Comparison of ENCODE assay signal across 2 cellular contexts in genomic region chr4:172956340-172956739, GRCh38.
DNase-seq lines count a peak whose midpoint lies in the region; ATAC-seq, FAIRE-seq and TF ChIP-seq lines count a peak whose summit lies in the region.
"Not testable (repeated sequence)": the region's sequence is repeated elsewhere in the genome, so short reads cannot be mapped to it uniquely, and the experiment has no call there.

No MANE protein-coding gene starts in this region.

- not testable (repeated sequence) for H3K9ac ChIP-seq in K562 (ENCODE audit: insufficient read depth in 1 of 2, low read depth in 2 of 2, low read length in 2 of 2)

- H3K27ac ChIP-seq in HEK293 (ENCODE audit: extremely low read depth, low read depth, low read length): not testable (repeated sequence)
- peak overlapping the region; percentile 49; the same call in 2 of the 3 replicates for H3K27ac ChIP-seq in K562 (ENCODE audit: extremely low read depth, low read depth, low read length)

- H3K9me1 ChIP-seq in K562 (ENCODE audit: control insufficient read depth, insufficient read depth, low read length): not testable (repeated sequence)

- H2AFZ ChIP-seq in K562 (ENCODE audit: low read depth, low read length): peak overlapping the region; percentile 56; the same call in 1 of the 2 replicates

- peak; percentile 30; the same call in 1 of the 2 replicates for TF ChIP-seq EP300 in K562 (IDR thresholded peaks at IDR 0.05; ENCODE audit: low read length)

- H4K20me1 ChIP-seq in K562 (replicated peaks; ENCODE audit: control insufficient read depth, insufficient read depth, low read length): not testable (repeated sequence)

- peak; percentile 70 for ATAC-seq in K562

- not testable (repeated sequence) for FAIRE-seq in K562 (lab: Jason Lieb, UNC)

- H3K4me2 ChIP-seq in K562 (ENCODE audit: insufficient read depth, low read length): 0 out of 2 replicates have a peak overlapping the region, but pooled peaks have one; percentile 5

- not testable (repeated sequence) for H3K79me2 ChIP-seq in K562 (ENCODE audit: control insufficient read depth, insufficient read depth, low read length)

- not testable (repeated sequence) for H3K36me3 ChIP-seq in HEK293 (ENCODE audit: control insufficient read depth in 2 of 2, insufficient read depth in 1 of 2, low read length in 2 of 2); K562 (ENCODE audit: control insufficient read depth, insufficient read depth, low read length)

- CTCF ChIA-PET in HEK293 (lab: Yijun Ruan, JAX): interaction anchor here (0.6 kb wide), 1 partner anchor 42 kb away, joined by 3 read pairs; no protein-coding TSS in a partner anchor
- CTCF ChIA-PET in K562 (lab: Yijun Ruan, JAX; ENCODE audit: low intra/inter-chr PET ratio): not testable (repeated sequence)

- DNase-seq in K562 (ENCODE audit: extremely low read depth in 1 of 4, low spot score in 3 of 4): peak in 1 of 4 experiments; percentile 23

- in situ Hi-C loops in K562 (cut with MboI): not testable (repeated sequence)

- not testable (repeated sequence) for TF ChIP-seq CTCF in HEK293 (tag by site-specific recombination; IDR thresholded peaks at IDR 0.05); K562 (IDR thresholded peaks at IDR 0.05 in 2 of 3, conservative IDR thresholded peaks at IDR 0.05 in 1 of 3; ENCODE audit: insufficient read depth in 2 of 3, low read depth in 1 of 3, low read length in 3 of 3)

- not testable (repeated sequence) for H3K4me1 ChIP-seq in HEK293 (ENCODE audit: control insufficient read depth, insufficient read depth, low read length)
- peaks cover 0 to 14% of the 10 kb centered on the region in 2 experiments; a peak in 3 of 5 replicates for H3K4me1 ChIP-seq in K562 (replicated peaks in 1 of 2; ENCODE audit: control insufficient read depth in 2 of 2, insufficient read depth in 2 of 2, low read length in 2 of 2)

- intact Hi-C loops in K562 (cut with micrococcal nuclease): loop anchor here (2.0 kb wide), 1 partner anchor 42 kb away; no protein-coding TSS in a partner anchor

- H3K27me3 ChIP-seq in K562 (ENCODE audit: control insufficient read depth in 2 of 2, insufficient read depth in 2 of 2, low read length in 2 of 2): not testable (repeated sequence)

- H3K9me3 ChIP-seq in HEK293 (ENCODE audit: control insufficient read depth, insufficient read depth, low read depth, low read length); K562 (replicated peaks; ENCODE audit: control insufficient read depth, insufficient read depth, low read depth, low read length): not testable (repeated sequence)

- H3K4me3 ChIP-seq in HEK293 (ENCODE audit: low read depth, low read length); K562: not testable (repeated sequence)

- not testable (repeated sequence) for TF ChIP-seq RAD21 in K562 (CRISPR knock-in tag; conservative IDR thresholded peaks at IDR 0.05 in 1 of 2, IDR thresholded peaks at IDR 0.05 in 1 of 2)

- not testable (repeated sequence) for TF ChIP-seq POLR2A in K562 (conservative IDR thresholded peaks at IDR 0.05)

- POLR2A ChIA-PET in HEK293 (lab: Yijun Ruan, JAX): not testable (repeated sequence)
- POLR2A ChIA-PET in K562 (lab: Yijun Ruan, JAX): interaction anchor here (0.6 kb wide), 1 partner anchor 591 kb away, joined by 3 read pairs; no protein-coding TSS in a partner anchor

- 5% methylated on average over 3 of the region's 3 CpGs for WGBS in K562 (ENCODE audit: insufficient coverage, low coverage, missing lambda C conversion rate)

- BruUV-seq in K562 (replicated peaks; lab: Mats Ljungman, UMichigan): not testable (repeated sequence)

TF ChIP-seq in HEK293, 187 proteins besides CTCF, POLR2A, EP300 and RAD21:
- peak; percentile 88 for TF ChIP-seq ZNF677 (tag by site-specific recombination; IDR thresholded peaks at IDR 0.05)
TF ChIP-seq in HEK293: peak in this region for 1; not testable (repeated sequence) for 186.

TF ChIP-seq in K562, 482 proteins besides CTCF, POLR2A, EP300 and RAD21:
- TF ChIP-seq MECOM (CRISPR knock-in tag; IDR thresholded peaks at IDR 0.05) (peak; percentile 60; the same call in 1 of the 2 replicates), NCOR1 (IDR thresholded peaks at IDR 0.05) (0 out of 2 replicates have a peak, but pooled peaks have one; percentile 24), C11orf30 (IDR thresholded peaks at IDR 0.05; ENCODE audit: low read depth) (peak; percentile 49; the same call in 1 of the 2 replicates), MAFG (tag; conservative IDR thresholded peaks at IDR 0.05) (0 out of 2 replicates have a peak, but pooled peaks have one; percentile 40), PKNOX1 (IDR thresholded peaks at IDR 0.05) (peak; percentile 42; the same call in 1 of the 2 replicates), MNT (conservative IDR thresholded peaks at IDR 0.05) (0 out of 4 replicates have a peak, but pooled peaks of 1 of the 2 experiments have one; percentile 12), NFE2 (IDR thresholded peaks at IDR 0.05; ENCODE audit: low read depth) (peak; percentile 36; the same call in 1 of the 2 replicates), ZNF316 (IDR thresholded peaks at IDR 0.05) (peak; percentile 49; the same call in 1 of the 2 replicates), CTBP1 (IDR thresholded peaks at IDR 0.05; ENCODE audit: borderline replicate concordance) (peak; percentile 49; the same call in 1 of the 2 replicates), DPF2 (IDR thresholded peaks at IDR 0.05) (0 out of 2 replicates have a peak, but pooled peaks have one; percentile 35), SMARCA4 (IDR thresholded peaks at IDR 0.05) (peak; percentile 61; the same call in 1 of the 2 replicates), ARID1B (IDR thresholded peaks at IDR 0.05) (peak; percentile 65), TFAP4 (CRISPR knock-in tag; IDR thresholded peaks at IDR 0.05; ENCODE audit: borderline replicate concordance) (peak; percentile 20; the same call in 1 of the 2 replicates), MEIS2 (IDR thresholded peaks at IDR 0.05; ENCODE audit: partially characterized antibody) (peak; percentile 46), TCF3 (CRISPR knock-in tag; IDR thresholded peaks at IDR 0.05) (peak; percentile 35; the same call in 1 of the 2 replicates)
TF ChIP-seq in K562: peak in this region for 15; not testable (repeated sequence) for 467.
